In the genomic region with DNA sequence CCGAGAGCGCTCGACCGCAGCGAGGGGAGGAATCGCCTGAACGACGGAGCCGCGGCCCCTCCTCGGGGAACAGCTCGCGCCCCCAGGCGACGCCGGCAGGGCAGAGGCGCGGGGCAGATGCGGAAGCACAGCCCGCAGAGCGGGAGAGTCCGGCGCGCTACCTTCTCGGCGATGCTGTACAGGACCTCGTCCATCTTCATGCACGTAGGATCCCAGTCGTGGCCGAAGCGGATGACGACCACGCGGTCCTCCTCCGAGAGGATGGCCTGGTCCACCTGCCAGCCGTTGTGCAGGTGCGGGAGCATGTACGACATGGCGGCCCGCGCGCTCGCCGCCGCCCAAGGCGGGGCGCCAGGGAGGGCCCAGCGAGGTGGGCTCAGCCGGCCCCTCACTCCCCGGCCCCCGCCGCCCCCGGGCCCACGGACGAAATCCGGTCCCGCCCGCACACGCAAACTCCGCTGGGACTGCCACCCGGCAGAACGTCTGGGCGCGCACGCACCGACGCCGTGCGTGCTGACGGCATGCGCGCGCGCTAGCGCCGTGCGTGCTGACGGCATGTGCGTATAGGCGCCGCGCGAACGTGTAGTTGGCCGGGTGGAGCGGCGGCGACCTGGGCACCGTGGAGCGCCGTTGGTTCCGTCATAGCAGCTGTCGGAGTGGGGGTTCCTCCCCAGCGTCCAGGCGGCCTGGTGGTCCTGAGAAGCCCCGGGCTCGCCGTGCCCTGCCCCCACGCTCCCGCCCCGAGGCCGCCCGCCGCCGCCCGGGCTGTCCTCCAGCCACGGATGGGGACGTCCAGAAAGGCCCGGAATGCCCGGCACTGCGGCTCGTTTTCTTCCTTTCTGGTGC, we compare ENCODE assay signal across 8 cellular contexts. TPM values are rescaled to one million over a fixed set of nuclear protein-coding genes. Genes with fewer than 3 reads are reported as not detected.
DNase-seq lines count a peak whose midpoint lies in the region; ATAC-seq lines count a peak whose summit lies in the region.

Gene TXNL4A (minus strand): TSS at position 485 of the 846 bp plus-strand sequence. CDS start 171 bp downstream, at position 314.

- H3K4ac ChIP-seq in mesendoderm (ENCODE audit: low read depth, low read length), result peak within 1 kb of the TSS; percentile 41

- no peaks in the 10 kb centered on the region for H3K27me3 Mint-ChIP-seq in effector memory CD8-positive, alpha-beta T cell

- peak within 1 kb of the TSS; percentile 86 to 89 for H3K4me3 Mint-ChIP-seq in effector memory CD8-positive, alpha-beta T cell

- H3K27ac Mint-ChIP-seq in effector memory CD8-positive, alpha-beta T cell, result peak within 1 kb of the TSS; percentile 96

- H3K18ac ChIP-seq in mesendoderm (ENCODE audit: low read length), result peak within 1 kb of the TSS; percentile 68

- no peaks in the 10 kb centered on the region for H3K4me1 ChIP-seq in mesendoderm (ENCODE audit: control insufficient read depth, low read depth, low read length)

- peak within 1 kb of the TSS; percentile 99 for H3K56ac ChIP-seq in mesendoderm (ENCODE audit: low read length)

- peaks cover 32 to 46% of the 10 kb centered on the region in 2 donors for H3K4me1 Mint-ChIP-seq in effector memory CD8-positive, alpha-beta T cell (ENCODE audit: low read depth in 2 of 2)

- H3K36me3 ChIP-seq in mesendoderm (ENCODE audit: control insufficient read depth, insufficient read depth, low read length), result no peaks in the 10 kb centered on the region

- no CpG with 5 or more reads among the region's 112 CpGs for WGBS in mesendoderm (ENCODE audit: extremely low coverage, insufficient coverage, low lambda C conversion rate)

- no peak within 1 kb of the TSS for H2BK120ac ChIP-seq in mesendoderm (ENCODE audit: low read depth, low read length)

- no peak within 1 kb of the TSS for H2AK5ac ChIP-seq in mesendoderm (ENCODE audit: low read length)

- H3K36me3 Mint-ChIP-seq in effector memory CD8-positive, alpha-beta T cell (ENCODE audit: insufficient read depth), result peaks cover 19% of the 10 kb centered on the region

- peaks cover 4% of the 10 kb centered on the region for H3K79me1 ChIP-seq in mesendoderm (ENCODE audit: low read length)

- H3K23ac ChIP-seq in mesendoderm (ENCODE audit: low read length), result no peak within 1 kb of the TSS

- H3K9ac ChIP-seq in mesendoderm (ENCODE audit: low read length), result peak within 1 kb of the TSS; percentile 95

- H3K4me3 ChIP-seq in mesendoderm (ENCODE audit: low read length), result peak within 1 kb of the TSS; percentile 96

- peak within 1 kb of the TSS; percentile 42 for H4K8ac ChIP-seq in mesendoderm (ENCODE audit: low read depth, low read length)

- no peaks in the 10 kb centered on the region for H3K27me3 ChIP-seq in mesendoderm (ENCODE audit: insufficient read depth, low read length, poor library complexity)

- peak within 1 kb of the TSS; percentile 71 for H4K5ac ChIP-seq in mesendoderm (ENCODE audit: low read length)

- peak within 1 kb of the TSS; percentile 81 for H3K4me2 ChIP-seq in mesendoderm (ENCODE audit: low read length)

- H3K79me2 ChIP-seq in mesendoderm (ENCODE audit: control insufficient read depth, insufficient read depth, low read length), result peaks cover 47% of the 10 kb centered on the region

- DNase-seq in COLO668 (lab: John Stamatoyannopoulos, UW; ENCODE audit: unreplicated experiment) (peak; percentile 97), NOMO-1 treated with DMSO at 0.1 percent for 48 hours (lab: John Stamatoyannopoulos, UW; ENCODE audit: unreplicated experiment) (peak; percentile 77), mesendoderm (peak; percentile 87)
- peak; percentile 67 to 72 for DNase-seq in activated CD8-positive, alpha-beta memory T cell treated with anti-CD3 and anti-CD28 coated beads for 4 hours (ENCODE audit: low read depth in 2 of 2)
- peak; percentile 75 to 82 (median 81) for DNase-seq in effector memory CD8-positive, alpha-beta T cell
- DNase-seq in stimulated activated CD8-positive, alpha-beta memory T cell treated with anti-CD3 and anti-CD28 coated beads, Interleukin-15, amount 100 ng/mL, for 1 hour (ENCODE audit: low read depth), result peak; percentile 72

- peak; percentile 98 for ATAC-seq in GM19452 (IDR thresholded peaks at IDR 0.05; ENCODE audit: unreplicated experiment)
- peak; percentile 77 for ATAC-seq in HG03575 (IDR thresholded peaks at IDR 0.05; ENCODE audit: extremely low read depth, insufficient number of reproducible peaks, low FRiP score, unreplicated experiment)
- ATAC-seq in effector memory CD8-positive, alpha-beta T cell (replicated peaks), result peak; percentile 91

- H2BK5ac ChIP-seq in mesendoderm (ENCODE audit: low read length), result no peak within 1 kb of the TSS

- no peaks in the 10 kb centered on the region for H3K9me3 Mint-ChIP-seq in effector memory CD8-positive, alpha-beta T cell

- no peak within 1 kb of the TSS for H3K27ac ChIP-seq in mesendoderm (ENCODE audit: low read depth, low read length)

- H2BK15ac ChIP-seq in mesendoderm (replicated peaks; ENCODE audit: low read depth), result no peak within 1 kb of the TSS

RNA-seq across cellular contexts. Expression of gene TXNL4A, which starts in this region (rescaled TPM):
- polyA plus RNA-seq in mesendoderm (2013, experiment 1 of 2), result 162 TPM
- polyA plus RNA-seq in mesendoderm (2013, experiment 2 of 2), result 168 TPM
